ENCODE assay signal across 19 cellular contexts in genomic region chr16:48446534-48446920, GRCh38.
"Had no signal": no experiment of that assay in that cellular context is flagged by ENCODE, and none has a peak within 500 bp of the region (broad histone marks: within the 10 kb centered on the region; RNA-seq: fewer than 3 reads in every experiment).

No MANE protein-coding gene starts in this region.

- H3K36me3 ChIP-seq: brain microvascular endothelial cell, ovary, tibial artery, uterus had no signal

- H3K9me3 Mint-ChIP-seq: activated CD4-positive, alpha-beta T cell treated with anti-CD3 and anti-CD28 coated beads, Interleukin-2, amount 10 ng/mL, durations not matched to agents 7 days and 5 days; central memory CD8-positive, alpha-beta T cell; effector memory CD8-positive, alpha-beta T cell had no signal

- H3K4me1 ChIP-seq: uterus had no signal

- DNase-seq: activated CD4-positive, alpha-beta T cell treated with anti-CD3 and anti-CD28 coated beads, Interleukin-2, amount 10 ng/mL, durations not matched to agents 7 days and 5 days; activated CD4-positive, CD25-positive, alpha-beta regulatory T cell; activated naive CD4-positive, alpha-beta T cell; activated T-cell treated with anti-CD3 and anti-CD28 coated beads for 4 hours; anterior cingulate cortex; brain microvascular endothelial cell; dermis blood vessel endothelial cell; effector memory CD8-positive, alpha-beta T cell; foreskin melanocyte; immature natural killer cell; ovary; stimulated activated CD4-positive, alpha-beta T cell treated with anti-CD3 and anti-CD28 coated beads, Interleukin-15, amount 100 ng/mL, for 24 hours; stimulated activated CD4-positive, alpha-beta T cell treated with anti-CD3 and anti-CD28 coated beads, Interleukin-4, amount 100 ng/mL, for 1 hour; stimulated activated naive CD4-positive, alpha-beta T cell; tibial artery; uterus had no signal

- ATAC-seq: effector memory CD8-positive, alpha-beta T cell had no signal

- H3K27ac ChIP-seq: brain microvascular endothelial cell, epithelial cell of prostate, ovary, tibial artery had no signal

- H3K9me3 ChIP-seq: ovary, tibial artery, uterus had no signal

- H3K27me3 ChIP-seq: brain microvascular endothelial cell, ovary, tibial artery, uterus had no signal

- H3K4me3 ChIP-seq: ovary, skin epidermis, tibial artery, uterus had no signal

- H3K4me3 Mint-ChIP-seq: activated CD4-positive, alpha-beta T cell treated with anti-CD3 and anti-CD28 coated beads, Interleukin-2, amount 10 ng/mL, durations not matched to agents 7 days and 5 days; central memory CD8-positive, alpha-beta T cell; effector memory CD8-positive, alpha-beta T cell; immature natural killer cell had no signal

- H3K36me3 Mint-ChIP-seq: immature natural killer cell had no signal

- H3K4me1 Mint-ChIP-seq: activated CD4-positive, alpha-beta T cell treated with anti-CD3 and anti-CD28 coated beads, Interleukin-2, amount 10 ng/mL, durations not matched to agents 7 days and 5 days; central memory CD8-positive, alpha-beta T cell; immature natural killer cell had no signal

- H3K27ac Mint-ChIP-seq: activated CD4-positive, alpha-beta T cell treated with anti-CD3 and anti-CD28 coated beads, Interleukin-2, amount 10 ng/mL, durations not matched to agents 7 days and 5 days; immature natural killer cell had no signal

- H3K27me3 Mint-ChIP-seq: activated CD4-positive, alpha-beta T cell treated with anti-CD3 and anti-CD28 coated beads, Interleukin-2, amount 10 ng/mL, durations not matched to agents 7 days and 5 days; central memory CD8-positive, alpha-beta T cell; effector memory CD8-positive, alpha-beta T cell had no signal
